Comparison of ENCODE assay signal across 15 cellular contexts in genomic region chr7:55507743-55508142, GRCh38.
"Had no signal": no experiment of that assay in that cellular context is flagged by ENCODE, and none has a peak within 500 bp of the region (broad histone marks: within the 10 kb centered on the region; RNA-seq: fewer than 3 reads in every experiment).

No MANE protein-coding gene starts in this region.

- H3K36me3 Mint-ChIP-seq: mesothelial cell of epicardium had no signal

- ATAC-seq: esophagus mucosa had no signal

- H3K27ac Mint-ChIP-seq: mesothelial cell of epicardium had no signal

- H3K4me3 ChIP-seq: right atrium auricular region, skin epidermis, tibial artery, vagina had no signal

- H3K36me3 ChIP-seq: brain microvascular endothelial cell, right atrium auricular region, vagina had no signal

- H3K9me3 ChIP-seq: right atrium auricular region, tibial artery, vagina had no signal

- H3K27ac ChIP-seq: brain microvascular endothelial cell, right atrium auricular region, skin epidermis, tibial artery, vagina had no signal

- H3K27me3 ChIP-seq: brain microvascular endothelial cell, right atrium auricular region, tibial artery, vagina had no signal

- H3K9me3 Mint-ChIP-seq: mesothelial cell of epicardium had no signal

- H3K4me3 Mint-ChIP-seq: mesothelial cell of epicardium had no signal

- DNase-seq: activated CD4-positive, alpha-beta T cell treated with anti-CD3 and anti-CD28 coated beads for 1 hour; activated CD8-positive, alpha-beta memory T cell treated with anti-CD3 and anti-CD28 coated beads for 24 hours; brain microvascular endothelial cell; cerebellar nuclear complex; hippocampal formation; kidney glomerular epithelial cell; stimulated activated CD4-positive, alpha-beta T cell treated with anti-CD3 and anti-CD28 coated beads, Interleukin-4, amount 100 ng/mL, for 4 hours; SW 1271; T-helper 9 cell; tibial artery had no signal
